In genomic region chr15:89358755-89359439, GRCh38 we compare ENCODE assay signal across 1 cellular context.
TF ChIP-seq lines count a peak whose summit lies in the region.

No MANE protein-coding gene starts in this region.

TF ChIP-seq in HepG2, 621 proteins besides CTCF, POLR2A, EP300 and RAD21 (continued from another document and continues in another):
- TF ChIP-seq ZNF276 (CRISPR knock-in tag; IDR thresholded peaks at IDR 0.05; ENCODE audit: low read depth) = 0 out of 2 replicates have a peak, but pooled peaks have one; percentile 27
- no peak for TF ChIP-seq ZNF749 (CRISPR knock-in tag; IDR thresholded peaks at IDR 0.05; ENCODE audit: borderline replicate concordance)
- TF ChIP-seq, protein P1, sequence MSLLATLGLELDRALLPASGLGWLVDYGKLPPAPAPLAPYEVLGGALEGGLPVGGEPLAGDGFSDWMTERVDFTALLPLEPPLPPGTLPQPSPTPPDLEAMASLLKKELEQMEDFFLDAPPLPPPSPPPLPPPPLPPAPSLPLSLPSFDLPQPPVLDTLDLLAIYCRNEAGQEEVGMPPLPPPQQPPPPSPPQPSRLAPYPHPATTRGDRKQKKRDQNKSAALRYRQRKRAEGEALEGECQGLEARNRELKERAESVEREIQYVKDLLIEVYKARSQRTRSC (CRISPR knock-in tag; IDR thresholded peaks at IDR 0.05; ENCODE audit: low read depth) = no peak
- TF ChIP-seq, protein P2, sequence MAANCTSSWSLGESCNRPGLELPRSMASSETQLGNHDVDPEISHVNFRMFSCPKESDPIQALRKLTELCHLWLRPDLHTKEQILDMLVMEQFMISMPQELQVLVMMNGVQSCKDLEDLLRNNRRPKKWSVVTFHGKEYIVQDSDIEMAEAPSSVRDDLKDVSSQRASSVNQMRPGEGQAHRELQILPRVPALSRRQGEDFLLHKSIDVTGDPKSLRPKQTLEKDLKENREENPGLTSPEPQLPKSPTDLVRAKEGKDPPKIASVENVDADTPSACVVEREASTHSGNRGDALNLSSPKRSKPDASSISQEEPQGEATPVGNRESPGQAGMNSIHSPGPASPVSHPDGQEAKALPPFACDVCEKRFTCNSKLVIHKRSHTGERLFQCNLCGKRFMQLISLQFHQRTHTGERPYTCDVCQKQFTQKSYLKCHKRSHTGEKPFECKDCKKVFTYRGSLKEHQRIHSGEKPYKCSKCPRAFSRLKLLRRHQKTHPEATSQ (CRISPR knock-in tag; IDR thresholded peaks at IDR 0.05; ENCODE audit: borderline replicate concordance) = no peak
- peak; percentile 86 to 91 for TF ChIP-seq HMGXB4 (CRISPR knock-in tag; IDR thresholded peaks at IDR 0.05; ENCODE audit: borderline replicate concordance in 1 of 2, low read depth in 1 of 2)
- TF ChIP-seq ZNF674 (CRISPR knock-in tag; IDR thresholded peaks at IDR 0.05; ENCODE audit: low read depth) = no peak
- no peak for TF ChIP-seq MEIS2 (CRISPR knock-in tag; IDR thresholded peaks at IDR 0.05)
- TF ChIP-seq, protein P3, sequence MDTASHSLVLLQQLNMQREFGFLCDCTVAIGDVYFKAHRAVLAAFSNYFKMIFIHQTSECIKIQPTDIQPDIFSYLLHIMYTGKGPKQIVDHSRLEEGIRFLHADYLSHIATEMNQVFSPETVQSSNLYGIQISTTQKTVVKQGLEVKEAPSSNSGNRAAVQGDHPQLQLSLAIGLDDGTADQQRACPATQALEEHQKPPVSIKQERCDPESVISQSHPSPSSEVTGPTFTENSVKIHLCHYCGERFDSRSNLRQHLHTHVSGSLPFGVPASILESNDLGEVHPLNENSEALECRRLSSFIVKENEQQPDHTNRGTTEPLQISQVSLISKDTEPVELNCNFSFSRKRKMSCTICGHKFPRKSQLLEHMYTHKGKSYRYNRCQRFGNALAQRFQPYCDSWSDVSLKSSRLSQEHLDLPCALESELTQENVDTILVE (CRISPR knock-in tag; IDR thresholded peaks at IDR 0.05) = no peak; the same call in 1 of the 2 replicates
- TF ChIP-seq ZNF713 (CRISPR knock-in tag; IDR thresholded peaks at IDR 0.05) = no peak
- no peak for TF ChIP-seq HOXA9 (CRISPR knock-in tag; IDR thresholded peaks at IDR 0.05; ENCODE audit: borderline replicate concordance)
- TF ChIP-seq ZNF792 (CRISPR knock-in tag; IDR thresholded peaks at IDR 0.05) = 0 out of 2 replicates have a peak, but pooled peaks have one; percentile 20
- TF ChIP-seq ZNF251 (CRISPR knock-in tag; IDR thresholded peaks at IDR 0.05) = no peak
- no peak for TF ChIP-seq ZNF253 (CRISPR knock-in tag; IDR thresholded peaks at IDR 0.05; ENCODE audit: borderline replicate concordance)
- TF ChIP-seq, protein P4, sequence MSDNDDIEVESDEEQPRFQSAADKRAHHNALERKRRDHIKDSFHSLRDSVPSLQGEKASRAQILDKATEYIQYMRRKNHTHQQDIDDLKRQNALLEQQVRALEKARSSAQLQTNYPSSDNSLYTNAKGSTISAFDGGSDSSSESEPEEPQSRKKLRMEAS (IDR thresholded peaks at IDR 0.05) = peak; percentile 58; the same call in 1 of the 2 replicates
- no peak for TF ChIP-seq NONO (IDR thresholded peaks at IDR 0.05)
- TF ChIP-seq NONO (CRISPR knock-in tag; conservative IDR thresholded peaks at IDR 0.05) = peak; percentile 61; the same call in 1 of the 2 replicates
- TF ChIP-seq HMG20A (CRISPR knock-in tag; IDR thresholded peaks at IDR 0.05; ENCODE audit: borderline replicate concordance) = no peak
- TF ChIP-seq ZNF563 (CRISPR knock-in tag; IDR thresholded peaks at IDR 0.05) = no peak
- no peak for TF ChIP-seq ZNF644 (CRISPR knock-in tag; IDR thresholded peaks at IDR 0.05; ENCODE audit: low read depth)
- TF ChIP-seq, protein P5, sequence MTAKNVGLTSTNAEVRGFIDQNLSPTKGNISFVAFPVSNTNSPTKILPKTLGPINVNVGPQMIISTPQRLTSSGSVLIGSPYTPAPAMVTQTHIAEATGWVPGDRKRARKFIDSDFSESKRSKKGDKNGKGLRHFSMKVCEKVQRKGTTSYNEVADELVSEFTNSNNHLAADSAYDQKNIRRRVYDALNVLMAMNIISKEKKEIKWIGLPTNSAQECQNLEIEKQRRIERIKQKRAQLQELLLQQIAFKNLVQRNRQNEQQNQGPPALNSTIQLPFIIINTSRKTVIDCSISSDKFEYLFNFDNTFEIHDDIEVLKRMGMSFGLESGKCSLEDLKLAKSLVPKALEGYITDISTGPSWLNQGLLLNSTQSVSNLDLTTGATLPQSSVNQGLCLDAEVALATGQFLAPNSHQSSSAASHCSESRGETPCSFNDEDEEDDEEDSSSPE (CRISPR knock-in tag; IDR thresholded peaks at IDR 0.05) = peak; percentile 51
- TF ChIP-seq TSC22D2 (CRISPR knock-in tag; IDR thresholded peaks at IDR 0.05; ENCODE audit: borderline replicate concordance) = no peak
- TF ChIP-seq TCF7L2 (IDR thresholded peaks at IDR 0.05; ENCODE audit: low read depth, low read length) = no peak
- no peak for TF ChIP-seq RBFOX2 (IDR thresholded peaks at IDR 0.05; ENCODE audit: low read depth, low read length)
- 0 out of 2 replicates have a peak, but pooled peaks have one; percentile 37 for TF ChIP-seq ZFP90 (CRISPR knock-in tag; IDR thresholded peaks at IDR 0.05; ENCODE audit: borderline replicate concordance)
- no peak for TF ChIP-seq ZMAT3 (CRISPR knock-in tag; conservative IDR thresholded peaks at IDR 0.05)
- TF ChIP-seq AHDC1 (CRISPR knock-in tag; IDR thresholded peaks at IDR 0.05; ENCODE audit: borderline replicate concordance) = no peak
- no peak for TF ChIP-seq FLYWCH1 (CRISPR knock-in tag; IDR thresholded peaks at IDR 0.05)
- TF ChIP-seq, protein P6, sequence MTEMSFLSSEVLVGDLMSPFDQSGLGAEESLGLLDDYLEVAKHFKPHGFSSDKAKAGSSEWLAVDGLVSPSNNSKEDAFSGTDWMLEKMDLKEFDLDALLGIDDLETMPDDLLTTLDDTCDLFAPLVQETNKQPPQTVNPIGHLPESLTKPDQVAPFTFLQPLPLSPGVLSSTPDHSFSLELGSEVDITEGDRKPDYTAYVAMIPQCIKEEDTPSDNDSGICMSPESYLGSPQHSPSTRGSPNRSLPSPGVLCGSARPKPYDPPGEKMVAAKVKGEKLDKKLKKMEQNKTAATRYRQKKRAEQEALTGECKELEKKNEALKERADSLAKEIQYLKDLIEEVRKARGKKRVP (CRISPR knock-in tag; IDR thresholded peaks at IDR 0.05) = no peak
- TF ChIP-seq ISL2 (CRISPR knock-in tag; IDR thresholded peaks at IDR 0.05) = no peak
- TF ChIP-seq IRF2 (CRISPR knock-in tag; IDR thresholded peaks at IDR 0.05) = peak; percentile 49; the same call in 1 of the 2 replicates
- TF ChIP-seq, protein P7, sequence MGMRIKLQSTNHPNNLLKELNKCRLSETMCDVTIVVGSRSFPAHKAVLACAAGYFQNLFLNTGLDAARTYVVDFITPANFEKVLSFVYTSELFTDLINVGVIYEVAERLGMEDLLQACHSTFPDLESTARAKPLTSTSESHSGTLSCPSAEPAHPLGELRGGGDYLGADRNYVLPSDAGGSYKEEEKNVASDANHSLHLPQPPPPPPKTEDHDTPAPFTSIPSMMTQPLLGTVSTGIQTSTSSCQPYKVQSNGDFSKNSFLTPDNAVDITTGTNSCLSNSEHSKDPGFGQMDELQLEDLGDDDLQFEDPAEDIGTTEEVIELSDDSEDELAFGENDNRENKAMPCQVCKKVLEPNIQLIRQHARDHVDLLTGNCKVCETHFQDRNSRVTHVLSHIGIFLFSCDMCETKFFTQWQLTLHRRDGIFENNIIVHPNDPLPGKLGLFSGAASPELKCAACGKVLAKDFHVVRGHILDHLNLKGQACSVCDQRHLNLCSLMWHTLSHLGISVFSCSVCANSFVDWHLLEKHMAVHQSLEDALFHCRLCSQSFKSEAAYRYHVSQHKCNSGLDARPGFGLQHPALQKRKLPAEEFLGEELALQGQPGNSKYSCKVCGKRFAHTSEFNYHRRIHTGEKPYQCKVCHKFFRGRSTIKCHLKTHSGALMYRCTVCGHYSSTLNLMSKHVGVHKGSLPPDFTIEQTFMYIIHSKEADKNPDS (CRISPR knock-in tag; IDR thresholded peaks at IDR 0.05) = no peak
- TF ChIP-seq RFXANK (CRISPR knock-in tag; IDR thresholded peaks at IDR 0.05) = no peak
- peak; percentile 64; the same call in 1 of the 2 replicates for TF ChIP-seq ZNF280B (CRISPR knock-in tag; IDR thresholded peaks at IDR 0.05; ENCODE audit: borderline replicate concordance)
- TF ChIP-seq RBAK (CRISPR knock-in tag; IDR thresholded peaks at IDR 0.05) = no peak
- TF ChIP-seq ZNF331 (CRISPR knock-in tag; IDR thresholded peaks at IDR 0.05) = peak; percentile 34; the same call in 1 of the 2 replicates
- TF ChIP-seq ZNF598 (CRISPR knock-in tag; IDR thresholded peaks at IDR 0.05; ENCODE audit: borderline replicate concordance) = no peak
- TF ChIP-seq ZNF569 (CRISPR knock-in tag; IDR thresholded peaks at IDR 0.05; ENCODE audit: borderline replicate concordance) = no peak
